ENCODE assay signal across 13 cellular contexts in genomic region chr3:72134989-72135451, GRCh38.
DNase-seq lines count a peak whose midpoint lies in the region; ATAC-seq and TF ChIP-seq lines count a peak whose summit lies in the region.
"Had no signal": no experiment of that assay in that cellular context is flagged by ENCODE, and none has a peak within 500 bp of the region (broad histone marks: within the 10 kb centered on the region; RNA-seq: fewer than 3 reads in every experiment).

No MANE protein-coding gene starts in this region.

- H3K27me3 ChIP-seq in MM.1S (replicated peaks; ENCODE audit: insufficient read depth, low read length) = no peaks in the 10 kb centered on the region

- no peaks in the 10 kb centered on the region for H3K27me3 Mint-ChIP-seq in activated naive CD8-positive, alpha-beta T cell treated with anti-CD3 and anti-CD28 coated beads for 36 hours
- peaks cover 20 to 28% of the 10 kb centered on the region in 2 donors for H3K27me3 Mint-ChIP-seq in effector memory CD8-positive, alpha-beta T cell
- H3K27me3 Mint-ChIP-seq: type B pancreatic cell had no signal

- no peaks in the 10 kb centered on the region for H3K9me3 Mint-ChIP-seq in activated naive CD8-positive, alpha-beta T cell treated with anti-CD3 and anti-CD28 coated beads for 36 hours
- H3K9me3 Mint-ChIP-seq in effector memory CD8-positive, alpha-beta T cell = no peaks in the 10 kb centered on the region

- H3F3A ChIP-seq in MM.1S (ENCODE audit: insufficient read depth, low read length) = no peaks in the 10 kb centered on the region

- no peaks in the 10 kb centered on the region for H3K4me1 ChIP-seq in MM.1S (ENCODE audit: low read length)

- H3K9me3 ChIP-seq in MM.1S (replicated peaks; ENCODE audit: insufficient read depth, low read length) = no peaks in the 10 kb centered on the region

- H3K4me1 Mint-ChIP-seq in activated naive CD8-positive, alpha-beta T cell treated with anti-CD3 and anti-CD28 coated beads for 36 hours = peaks cover 53% of the 10 kb centered on the region
- no peaks in the 10 kb centered on the region for H3K4me1 Mint-ChIP-seq in effector memory CD8-positive, alpha-beta T cell (ENCODE audit: low read depth in 2 of 2)

- TF ChIP-seq CTCF in GM12875 (IDR thresholded peaks at IDR 0.05; ENCODE audit: borderline replicate concordance, insufficient read depth, low read depth, low read length) (no peak), MM.1S (IDR thresholded peaks at IDR 0.05; ENCODE audit: low read length) (no peak)

- H4K20me1 ChIP-seq in MM.1S (ENCODE audit: insufficient read depth, low read length) = no peaks in the 10 kb centered on the region

- peak overlapping the region; percentile 68 for H3K4me3 Mint-ChIP-seq in activated naive CD8-positive, alpha-beta T cell treated with anti-CD3 and anti-CD28 coated beads for 36 hours
- no peak overlapping the region for H3K4me3 Mint-ChIP-seq in effector memory CD8-positive, alpha-beta T cell
- H3K4me3 Mint-ChIP-seq: type B pancreatic cell had no signal

- H3K27ac Mint-ChIP-seq in activated naive CD8-positive, alpha-beta T cell treated with anti-CD3 and anti-CD28 coated beads for 36 hours = peak overlapping the region; percentile 93
- no peak overlapping the region for H3K27ac Mint-ChIP-seq in effector memory CD8-positive, alpha-beta T cell
- H3K27ac Mint-ChIP-seq: type B pancreatic cell had no signal

- H3K9ac ChIP-seq in MM.1S (ENCODE audit: low read length) = no peak overlapping the region
- H3K9ac ChIP-seq: KMS-11 had no signal

- H3K27ac ChIP-seq in MM.1S (ENCODE audit: low read length) = no peak overlapping the region
- H3K27ac ChIP-seq: KMS-11, left ventricle myocardium inferior had no signal

- H3K9me2 ChIP-seq in MM.1S (replicated peaks; ENCODE audit: insufficient read depth, low read length) = no peaks in the 10 kb centered on the region

- DNase-seq in activated naive CD8-positive, alpha-beta T cell treated with anti-CD3 and anti-CD28 coated beads for 36 hours = no peak
- DNase-seq in MM.1S (no peak), NCI-H2107 (lab: John Stamatoyannopoulos, UW) (no peak)
- no peak for DNase-seq in effector memory CD8-positive, alpha-beta T cell
- DNase-seq: left ventricle myocardium inferior, NCI-H446 treated with DMSO at 0.1 percent for 48 hours, posterior cingulate gyrus had no signal

- H3K4me3 ChIP-seq in GM12875 (ENCODE audit: low read depth, low read length) (peak overlapping the region; percentile 32), MM.1S (ENCODE audit: low read length) (no peak overlapping the region)
- H3K4me3 ChIP-seq: left ventricle myocardium inferior had no signal

- peaks cover 2% of the 10 kb centered on the region for H3K36me3 Mint-ChIP-seq in activated naive CD8-positive, alpha-beta T cell treated with anti-CD3 and anti-CD28 coated beads for 36 hours
- peaks cover 2% of the 10 kb centered on the region for H3K36me3 Mint-ChIP-seq in effector memory CD8-positive, alpha-beta T cell (ENCODE audit: insufficient read depth)
- H3K36me3 Mint-ChIP-seq: type B pancreatic cell had no signal

- no peaks in the 10 kb centered on the region for H3K79me2 ChIP-seq in MM.1S (ENCODE audit: low read length)

- H3K4me2 ChIP-seq in MM.1S (ENCODE audit: low read depth, low read length) = no peak overlapping the region
- H3K4me2 ChIP-seq: KMS-11 had no signal

- H3K36me3 ChIP-seq in MM.1S (replicated peaks; ENCODE audit: insufficient read depth, low read length) = no peaks in the 10 kb centered on the region
- H3K36me3 ChIP-seq: left ventricle myocardium inferior had no signal

- ATAC-seq in GM19351 (IDR thresholded peaks at IDR 0.05; ENCODE audit: unreplicated experiment) (peak; percentile 81), HG03520 (IDR thresholded peaks at IDR 0.05; ENCODE audit: unreplicated experiment) (peak; percentile 46), HG03460 (IDR thresholded peaks at IDR 0.05; ENCODE audit: unreplicated experiment) (no peak)
- no peak for ATAC-seq in effector memory CD8-positive, alpha-beta T cell (replicated peaks)

- no peak overlapping the region for H2AFZ ChIP-seq in MM.1S (ENCODE audit: low read length)

Comparison
In these comparisons a context has a peak if more than half of its experiments do, and no peak if none do; other contexts are left out.
1. ATAC-seq: peak in GM19351 (single experiment) and HG03520 (single experiment); none in effector memory CD8-positive, alpha-beta T cell (single experiment) and HG03460 (single experiment).